Comparison of ENCODE assay signal across 8 cellular contexts in the genomic region with DNA sequence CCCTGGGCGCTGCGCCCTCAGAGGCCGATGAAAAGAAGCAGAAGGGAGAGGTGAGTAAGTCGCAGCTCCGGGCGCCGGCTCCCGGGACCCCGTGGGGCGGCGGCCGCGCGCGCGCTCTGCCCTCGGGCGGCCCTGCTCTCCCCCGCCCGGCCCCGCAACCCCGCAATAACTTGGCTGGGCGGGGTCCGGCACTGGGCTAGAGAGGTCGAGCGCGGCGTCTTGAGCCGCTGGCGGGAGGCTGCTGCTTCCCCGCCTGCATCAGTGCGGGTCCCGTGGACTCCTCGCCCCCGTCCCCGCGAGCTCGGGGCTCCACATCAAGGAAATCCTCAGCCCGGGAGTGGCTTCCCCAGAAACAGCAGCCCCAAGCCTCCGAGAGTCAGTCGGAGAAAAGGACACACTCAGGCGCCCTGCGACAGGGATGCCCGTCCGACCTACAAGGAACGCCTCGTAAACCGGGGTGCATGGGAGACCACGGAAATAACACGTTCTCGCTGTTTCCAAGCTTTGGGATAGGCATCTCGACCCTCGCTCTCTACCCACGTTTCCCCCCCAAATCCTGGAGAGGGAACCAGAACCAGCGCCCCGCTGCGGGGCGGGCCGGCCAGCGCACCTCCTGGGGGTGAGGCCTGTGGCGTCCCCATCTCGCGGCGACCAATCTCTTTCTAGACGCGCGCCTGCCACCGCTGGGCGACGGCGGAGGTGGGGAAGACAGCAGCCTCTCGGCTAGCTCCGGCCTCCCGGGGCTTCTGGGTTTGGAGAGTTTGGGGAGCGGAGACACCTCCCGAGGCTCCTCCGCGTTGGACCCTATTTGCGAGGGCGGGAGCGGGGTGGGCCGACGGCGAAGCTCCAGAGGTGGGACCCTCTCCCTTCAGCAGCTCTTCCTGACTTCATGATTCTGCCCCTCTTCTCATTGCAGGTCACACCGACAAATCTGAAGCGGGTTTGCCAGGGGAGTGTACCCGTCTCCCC. TPM values are rescaled to one million over a fixed set of nuclear protein-coding genes. Genes with fewer than 3 reads are reported as not detected.
DNase-seq lines count a peak whose midpoint lies in the region; ATAC-seq and TF ChIP-seq lines count a peak whose summit lies in the region.

No MANE protein-coding gene starts in this region.

- intact Hi-C loops in CD8-positive, alpha-beta T cell (cut with DNase I, micrococcal nuclease): loop anchor here (1.0 to 10.0 kb wide), 12 partner anchors 13 to 1255 kb away; a partner anchor contains a TSS
- intact Hi-C loops in activated naive CD4-positive, alpha-beta T cell treated with anti-CD3 and anti-CD28 coated beads for 36 hours (cut with micrococcal nuclease): loop anchor here (1.0 to 10.0 kb wide), 8 partner anchors 24 to 843 kb away; a partner anchor contains a TSS
- intact Hi-C loops in cardiac septum (cut with DNase I) (loop anchor here (10.0 kb wide), 1 partner anchor 173 kb away; a partner anchor contains a TSS), posterior vena cava (cut with DNase I) (no loop called here)

- no peaks in the 10 kb centered on the region for H3K9me3 Mint-ChIP-seq in CD8-positive, alpha-beta T cell
- no peaks in the 10 kb centered on the region for H3K9me3 Mint-ChIP-seq in activated naive CD4-positive, alpha-beta T cell treated with anti-CD3 and anti-CD28 coated beads for 36 hours

- H3K36me3 Mint-ChIP-seq in CD8-positive, alpha-beta T cell: peaks cover 8% of the 10 kb centered on the region
- peaks cover 3% of the 10 kb centered on the region for H3K36me3 Mint-ChIP-seq in activated naive CD4-positive, alpha-beta T cell treated with anti-CD3 and anti-CD28 coated beads for 36 hours (ENCODE audit: low read depth)

- H3K4me3 ChIP-seq in CD8-positive, alpha-beta T cell (ENCODE audit: low read depth, low read length): peak overlapping the region; percentile 94
- H3K4me3 ChIP-seq in HUES6 (ENCODE audit: low read depth, low read length): peak overlapping the region; percentile 66
- peak overlapping the region; percentile 84 for H3K4me3 ChIP-seq in SJSA1

- POLR2A ChIA-PET in CD8-positive, alpha-beta T cell (lab: Charles Lee): interaction anchor here (0.5 to 5.2 kb wide), 7 partner anchors 11 to 273 kb away, joined by 3 to 57 read pairs (median 6); a partner anchor contains a TSS

- H3K36me3 ChIP-seq in CD8-positive, alpha-beta T cell (ENCODE audit: insufficient read depth, low read length): peaks cover 3% of the 10 kb centered on the region
- H3K36me3 ChIP-seq in HUES6 (ENCODE audit: control insufficient read depth, insufficient read depth, low read length) (no peaks in the 10 kb centered on the region), SJSA1 (peaks cover 19% of the 10 kb centered on the region)

- no peaks in the 10 kb centered on the region for H3K27me3 Mint-ChIP-seq in CD8-positive, alpha-beta T cell (ENCODE audit: low read depth)
- H3K27me3 Mint-ChIP-seq in activated naive CD4-positive, alpha-beta T cell treated with anti-CD3 and anti-CD28 coated beads for 36 hours (ENCODE audit: low read depth): no peaks in the 10 kb centered on the region

- peak overlapping the region; percentile 94 for H3K4me3 Mint-ChIP-seq in CD8-positive, alpha-beta T cell
- H3K4me3 Mint-ChIP-seq in activated naive CD4-positive, alpha-beta T cell treated with anti-CD3 and anti-CD28 coated beads for 36 hours: peak overlapping the region; percentile 94

- TF ChIP-seq CTCF in CD8-positive, alpha-beta T cell (IDR thresholded peaks at IDR 0.05): peak; percentile 27

- peaks cover 27% of the 10 kb centered on the region for H3K4me1 ChIP-seq in CD8-positive, alpha-beta T cell (ENCODE audit: insufficient read depth, low read length)
- H3K4me1 ChIP-seq in HUES6 (ENCODE audit: control insufficient read depth, insufficient read depth, low read length): peaks cover 16% of the 10 kb centered on the region
- peaks cover 29% of the 10 kb centered on the region for H3K4me1 ChIP-seq in SJSA1 (replicated peaks)

- peaks cover 42% of the 10 kb centered on the region for H3K4me1 Mint-ChIP-seq in CD8-positive, alpha-beta T cell (ENCODE audit: low read depth)
- peaks cover 12% of the 10 kb centered on the region for H3K4me1 Mint-ChIP-seq in activated naive CD4-positive, alpha-beta T cell treated with anti-CD3 and anti-CD28 coated beads for 36 hours (ENCODE audit: low read depth)

- peak; percentile 57 to 83 (median 72) for DNase-seq in CD8-positive, alpha-beta T cell
- DNase-seq in SJSA1 (ENCODE audit: low read depth in 1 of 2, low spot score in 2 of 2) (peak; percentile 76 to 78), cardiac septum (ENCODE audit: low spot score) (peak; percentile 80), posterior vena cava (ENCODE audit: low spot score) (peak; percentile 91), HPDE6-E6E7 (ENCODE audit: extremely low spot score) (no peak)
- DNase-seq in activated naive CD4-positive, alpha-beta T cell treated with anti-CD3 and anti-CD28 coated beads for 36 hours: peak; percentile 83

- no peaks in the 10 kb centered on the region for H3K9me3 ChIP-seq in CD8-positive, alpha-beta T cell (ENCODE audit: low read length)
- no peaks in the 10 kb centered on the region for H3K9me3 ChIP-seq in HUES6 (ENCODE audit: control insufficient read depth, insufficient read depth, low read depth, low read length)
- H3K9me3 ChIP-seq in SJSA1 (replicated peaks): no peaks in the 10 kb centered on the region

- H3K27ac ChIP-seq in CD8-positive, alpha-beta T cell (ENCODE audit: low read depth, low read length): peak overlapping the region; percentile 53
- H3K27ac ChIP-seq in HUES6 (ENCODE audit: low read depth, low read length) (no peak overlapping the region), SJSA1 (peak overlapping the region; percentile 26; the same call in 1 of the 2 replicates)

- peak overlapping the region; percentile 86 for H3K27ac Mint-ChIP-seq in CD8-positive, alpha-beta T cell
- H3K27ac Mint-ChIP-seq in activated naive CD4-positive, alpha-beta T cell treated with anti-CD3 and anti-CD28 coated beads for 36 hours: peak overlapping the region; percentile 88

- H3K9ac ChIP-seq in HUES6 (ENCODE audit: low read length): peak overlapping the region; percentile 9

- CTCF ChIA-PET in CD8-positive, alpha-beta T cell (lab: Charles Lee): interaction anchor here (0.7 to 12.9 kb wide), 9 partner anchors 11 to 723 kb away, joined by 3 to 112 read pairs (median 3); a partner anchor contains a TSS
- CTCF ChIA-PET in activated naive CD4-positive, alpha-beta T cell treated with anti-CD3 and anti-CD28 coated beads for 36 hours (lab: Charles Lee): interaction anchor here (0.6 to 4.6 kb wide), 10 partner anchors 12 to 363 kb away, joined by 3 to 37 read pairs (median 4); a partner anchor contains a TSS

- peak; percentile 62 for ATAC-seq in CD8-positive, alpha-beta T cell
- peak; percentile 33 for ATAC-seq in GM19467 (IDR thresholded peaks at IDR 0.05; ENCODE audit: unreplicated experiment)

- no peaks in the 10 kb centered on the region for H3K27me3 ChIP-seq in CD8-positive, alpha-beta T cell (ENCODE audit: insufficient read depth, low read length)
- H3K27me3 ChIP-seq in HUES6 (ENCODE audit: control insufficient read depth, insufficient read depth, low read length): peaks cover 59% of the 10 kb centered on the region
- H3K27me3 ChIP-seq in SJSA1 (replicated peaks): no peaks in the 10 kb centered on the region

RNA-seq across cellular contexts. Expression of a gene that starts 0.8 kb away (rescaled TPM):
- total RNA-seq in CD8-positive, alpha-beta T cell: 1 to 10 TPM; 8.3 to 8.7 TPM
- 5.7 and 6.8 TPM in 2 replicates for total RNA-seq in SJSA1 (2014; rRNA removed; shearing (Covaris generic))
- total RNA-seq in activated naive CD4-positive, alpha-beta T cell treated with anti-CD3 and anti-CD28 coated beads for 36 hours: 1 to 10 TPM; 3.7 to 4.0 TPM
- 5.8 TPM for total RNA-seq in cardiac septum
- 1 to 10 TPM; 4.5 to 5.9 TPM for total RNA-seq in posterior vena cava

RNA-seq across cellular contexts. Expression of a gene that starts 0.9 kb away (rescaled TPM):
- 10 to 100 TPM; 50.2 to 54.1 TPM for total RNA-seq in CD8-positive, alpha-beta T cell
- total RNA-seq in SJSA1 (2014; rRNA removed; shearing (Covaris generic)): 66.7 and 86.9 TPM in 2 replicates
- 10 to 100 TPM; 30.9 to 37.2 TPM for total RNA-seq in activated naive CD4-positive, alpha-beta T cell treated with anti-CD3 and anti-CD28 coated beads for 36 hours
- total RNA-seq in cardiac septum (31.9 TPM), posterior vena cava (10 to 100 TPM; 33.1 to 34.7 TPM)

RNA-seq across cellular contexts. Expression of a gene that starts 21.8 kb away (rescaled TPM):
- total RNA-seq in CD8-positive, alpha-beta T cell: 10 to 100 TPM; 25.8 to 27.0 TPM
- 16.8 and 52.6 TPM in 2 replicates for total RNA-seq in SJSA1 (2014; rRNA removed; shearing (Covaris generic))
- 10 to 100 TPM; 35.5 to 37.5 TPM for total RNA-seq in activated naive CD4-positive, alpha-beta T cell treated with anti-CD3 and anti-CD28 coated beads for 36 hours
- total RNA-seq in cardiac septum: 36.2 TPM
- total RNA-seq in posterior vena cava: 10 to 100 TPM; 28.1 to 43.5 TPM

RNA-seq across cellular contexts. Expression of a gene that starts 25.3 kb away (rescaled TPM):
- total RNA-seq in CD8-positive, alpha-beta T cell: 1 to 10 TPM in 1 of 2 experiments, under 1 TPM in 1; 0.83 to 1.3 TPM
- 2.9 and 3.4 TPM in 2 replicates for total RNA-seq in SJSA1 (2014; rRNA removed; shearing (Covaris generic))
- 10 to 100 TPM; 14.1 to 14.6 TPM for total RNA-seq in activated naive CD4-positive, alpha-beta T cell treated with anti-CD3 and anti-CD28 coated beads for 36 hours
- 8.1 TPM for total RNA-seq in cardiac septum
- 10 to 100 TPM; 11.2 to 11.5 TPM for total RNA-seq in posterior vena cava

RNA-seq across cellular contexts. Expression of a gene that starts 55.1 kb away (rescaled TPM):
- total RNA-seq in CD8-positive, alpha-beta T cell: 1 to 10 TPM; 1.2 to 1.7 TPM
- 0.45 and 4.2 TPM in 2 replicates for total RNA-seq in SJSA1 (2014; rRNA removed; shearing (Covaris generic))
- 10 to 100 TPM; 24.8 to 27.3 TPM for total RNA-seq in activated naive CD4-positive, alpha-beta T cell treated with anti-CD3 and anti-CD28 coated beads for 36 hours
- total RNA-seq in cardiac septum: 128 TPM
- total RNA-seq in posterior vena cava: 10 to 100 TPM; 26.7 to 31.6 TPM

Comparison
In these comparisons a context has a peak if more than half of its experiments do, and no peak if none do; other contexts are left out.
1. intact Hi-C loops: an anchor here in CD8-positive, alpha-beta T cell (1.0 to 10.0 kb wide), activated naive CD4-positive, alpha-beta T cell treated with anti-CD3 and anti-CD28 coated beads for 36 hours (1.0 to 10.0 kb wide) and cardiac septum (10.0 kb wide); none called in posterior vena cava.